1 cellular context compared by ENCODE assay signal in the genomic region with DNA sequence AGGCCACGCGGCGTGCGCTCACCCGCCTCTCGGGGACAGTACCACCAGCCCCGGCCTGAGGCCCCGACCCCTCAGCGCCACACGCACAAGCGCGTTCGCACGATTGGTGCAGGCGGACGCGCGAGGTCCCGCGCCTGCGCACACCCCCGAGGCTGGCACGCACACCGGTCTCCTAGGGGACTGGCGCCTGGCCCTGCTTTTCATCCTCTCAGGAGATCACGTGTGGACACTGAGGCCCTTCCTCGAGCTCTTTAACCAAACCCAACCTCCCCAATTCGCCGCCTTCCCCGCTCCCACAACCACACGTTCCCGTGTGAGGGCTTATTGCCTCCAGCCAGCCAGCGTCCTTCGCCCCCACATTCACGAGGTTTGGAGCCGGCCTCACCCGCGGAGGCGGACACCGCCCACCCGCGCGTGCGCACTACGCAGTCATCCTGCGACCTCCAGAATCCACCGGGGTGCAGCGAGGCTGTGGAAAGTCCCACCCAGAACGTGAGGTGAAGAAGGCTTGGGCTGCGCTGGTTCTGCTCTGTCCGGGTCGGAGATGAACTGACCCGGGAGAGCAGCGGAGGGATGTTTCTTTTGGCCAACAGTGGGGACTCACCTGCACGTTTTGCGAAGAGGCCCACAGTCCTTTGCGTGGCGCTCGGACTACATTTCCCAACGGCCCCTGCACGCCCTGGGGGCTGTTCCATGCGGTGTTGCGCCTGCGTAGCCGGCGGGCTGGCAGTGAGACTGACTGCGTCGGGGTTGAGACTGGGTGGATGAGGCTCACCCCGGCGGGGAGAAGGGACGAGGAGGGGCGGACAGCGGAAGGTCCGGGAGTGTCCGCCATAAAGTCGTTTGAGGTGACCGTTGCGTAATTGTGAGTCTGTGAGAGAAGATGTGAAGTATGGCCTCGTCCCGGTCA.
TF ChIP-seq lines count a peak whose summit lies in the region.

No MANE protein-coding gene starts in this region.

TF ChIP-seq in WTC11, 78 proteins besides CTCF, POLR2A, EP300 and RAD21 (continued from another document and continues in another):
- TF ChIP-seq, protein P1, sequence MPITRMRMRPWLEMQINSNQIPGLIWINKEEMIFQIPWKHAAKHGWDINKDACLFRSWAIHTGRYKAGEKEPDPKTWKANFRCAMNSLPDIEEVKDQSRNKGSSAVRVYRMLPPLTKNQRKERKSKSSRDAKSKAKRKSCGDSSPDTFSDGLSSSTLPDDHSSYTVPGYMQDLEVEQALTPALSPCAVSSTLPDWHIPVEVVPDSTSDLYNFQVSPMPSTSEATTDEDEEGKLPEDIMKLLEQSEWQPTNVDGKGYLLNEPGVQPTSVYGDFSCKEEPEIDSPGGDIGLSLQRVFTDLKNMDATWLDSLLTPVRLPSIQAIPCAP (CRISPR knock-in tag; IDR thresholded peaks at IDR 0.05) = 0 out of 2 replicates have a peak, but pooled peaks have one; percentile 69
- TF ChIP-seq FOXJ3 (CRISPR knock-in tag; IDR thresholded peaks at IDR 0.05; ENCODE audit: borderline replicate concordance) (no peak), GTF2I (CRISPR knock-in tag; conservative IDR thresholded peaks at IDR 0.05) (no peak), SMAD4 (CRISPR knock-in tag; IDR thresholded peaks at IDR 0.05) (no peak), NR2C2 (CRISPR knock-in tag; IDR thresholded peaks at IDR 0.05) (no peak), ARID4B (CRISPR knock-in tag; IDR thresholded peaks at IDR 0.05; ENCODE audit: borderline replicate concordance) (peak; percentile 81; the same call in 1 of the 2 replicates), ZNF396 (CRISPR knock-in tag; IDR thresholded peaks at IDR 0.05; ENCODE audit: borderline replicate concordance) (no peak), ZNF232 (CRISPR knock-in tag; IDR thresholded peaks at IDR 0.05) (0 out of 2 replicates have a peak, but pooled peaks have one; percentile 50), ETV6 (CRISPR knock-in tag; IDR thresholded peaks at IDR 0.05) (peak; percentile 40; the same call in 1 of the 2 replicates), IRF2 (CRISPR knock-in tag; IDR thresholded peaks at IDR 0.05; ENCODE audit: borderline replicate concordance, low read depth) (no peak), ZNF416 (CRISPR knock-in tag; IDR thresholded peaks at IDR 0.05) (no peak), SMAD3 (CRISPR knock-in tag; IDR thresholded peaks at IDR 0.05; ENCODE audit: borderline replicate concordance) (0 out of 2 replicates have a peak, but pooled peaks have one; percentile 30), NR3C1 (CRISPR knock-in tag; conservative IDR thresholded peaks at IDR 0.05; ENCODE audit: low read depth) (no peak), CREM (CRISPR knock-in tag; IDR thresholded peaks at IDR 0.05) (peak; percentile 87), USF2 (CRISPR knock-in tag; IDR thresholded peaks at IDR 0.05) (peak; percentile 74), ELF4 (CRISPR knock-in tag; IDR thresholded peaks at IDR 0.05; ENCODE audit: low read depth) (no peak), MAX (CRISPR knock-in tag; IDR thresholded peaks at IDR 0.05) (peak; percentile 93), E2F4 (CRISPR knock-in tag; IDR thresholded peaks at IDR 0.05; ENCODE audit: borderline replicate concordance, low read depth) (peak; percentile 63; the same call in 1 of the 2 replicates), ATF1 (CRISPR knock-in tag; IDR thresholded peaks at IDR 0.05) (no peak), ZNF423 (CRISPR knock-in tag; IDR thresholded peaks at IDR 0.05) (no peak), JAZF1 (CRISPR knock-in tag; IDR thresholded peaks at IDR 0.05) (no peak), NFE2L1 (CRISPR knock-in tag; IDR thresholded peaks at IDR 0.05) (peak; percentile 52; the same call in 1 of the 2 replicates)
- TF ChIP-seq, protein P2, sequence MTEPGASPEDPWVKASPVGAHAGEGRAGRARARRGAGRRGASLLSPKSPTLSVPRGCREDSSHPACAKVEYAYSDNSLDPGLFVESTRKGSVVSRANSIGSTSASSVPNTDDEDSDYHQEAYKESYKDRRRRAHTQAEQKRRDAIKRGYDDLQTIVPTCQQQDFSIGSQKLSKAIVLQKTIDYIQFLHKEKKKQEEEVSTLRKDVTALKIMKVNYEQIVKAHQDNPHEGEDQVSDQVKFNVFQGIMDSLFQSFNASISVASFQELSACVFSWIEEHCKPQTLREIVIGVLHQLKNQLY (CRISPR knock-in tag; IDR thresholded peaks at IDR 0.05) = no peak
- TF ChIP-seq, protein P3, sequence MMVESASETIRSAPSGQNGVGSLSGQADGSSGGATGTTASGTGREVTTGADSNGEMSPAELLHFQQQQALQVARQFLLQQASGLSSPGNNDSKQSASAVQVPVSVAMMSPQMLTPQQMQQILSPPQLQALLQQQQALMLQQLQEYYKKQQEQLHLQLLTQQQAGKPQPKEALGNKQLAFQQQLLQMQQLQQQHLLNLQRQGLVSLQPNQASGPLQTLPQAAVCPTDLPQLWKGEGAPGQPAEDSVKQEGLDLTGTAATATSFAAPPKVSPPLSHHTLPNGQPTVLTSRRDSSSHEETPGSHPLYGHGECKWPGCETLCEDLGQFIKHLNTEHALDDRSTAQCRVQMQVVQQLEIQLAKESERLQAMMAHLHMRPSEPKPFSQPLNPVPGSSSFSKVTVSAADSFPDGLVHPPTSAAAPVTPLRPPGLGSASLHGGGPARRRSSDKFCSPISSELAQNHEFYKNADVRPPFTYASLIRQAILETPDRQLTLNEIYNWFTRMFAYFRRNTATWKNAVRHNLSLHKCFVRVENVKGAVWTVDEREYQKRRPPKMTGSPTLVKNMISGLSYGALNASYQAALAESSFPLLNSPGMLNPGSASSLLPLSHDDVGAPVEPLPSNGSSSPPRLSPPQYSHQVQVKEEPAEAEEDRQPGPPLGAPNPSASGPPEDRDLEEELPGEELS (CRISPR knock-in tag; IDR thresholded peaks at IDR 0.05) = peak; percentile 74
- TF ChIP-seq, protein P4, sequence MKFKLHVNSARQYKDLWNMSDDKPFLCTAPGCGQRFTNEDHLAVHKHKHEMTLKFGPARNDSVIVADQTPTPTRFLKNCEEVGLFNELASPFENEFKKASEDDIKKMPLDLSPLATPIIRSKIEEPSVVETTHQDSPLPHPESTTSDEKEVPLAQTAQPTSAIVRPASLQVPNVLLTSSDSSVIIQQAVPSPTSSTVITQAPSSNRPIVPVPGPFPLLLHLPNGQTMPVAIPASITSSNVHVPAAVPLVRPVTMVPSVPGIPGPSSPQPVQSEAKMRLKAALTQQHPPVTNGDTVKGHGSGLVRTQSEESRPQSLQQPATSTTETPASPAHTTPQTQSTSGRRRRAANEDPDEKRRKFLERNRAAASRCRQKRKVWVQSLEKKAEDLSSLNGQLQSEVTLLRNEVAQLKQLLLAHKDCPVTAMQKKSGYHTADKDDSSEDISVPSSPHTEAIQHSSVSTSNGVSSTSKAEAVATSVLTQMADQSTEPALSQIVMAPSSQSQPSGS (CRISPR knock-in tag; IDR thresholded peaks at IDR 0.05; ENCODE audit: borderline replicate concordance, low read depth) = no peak
- TF ChIP-seq, protein P5, sequence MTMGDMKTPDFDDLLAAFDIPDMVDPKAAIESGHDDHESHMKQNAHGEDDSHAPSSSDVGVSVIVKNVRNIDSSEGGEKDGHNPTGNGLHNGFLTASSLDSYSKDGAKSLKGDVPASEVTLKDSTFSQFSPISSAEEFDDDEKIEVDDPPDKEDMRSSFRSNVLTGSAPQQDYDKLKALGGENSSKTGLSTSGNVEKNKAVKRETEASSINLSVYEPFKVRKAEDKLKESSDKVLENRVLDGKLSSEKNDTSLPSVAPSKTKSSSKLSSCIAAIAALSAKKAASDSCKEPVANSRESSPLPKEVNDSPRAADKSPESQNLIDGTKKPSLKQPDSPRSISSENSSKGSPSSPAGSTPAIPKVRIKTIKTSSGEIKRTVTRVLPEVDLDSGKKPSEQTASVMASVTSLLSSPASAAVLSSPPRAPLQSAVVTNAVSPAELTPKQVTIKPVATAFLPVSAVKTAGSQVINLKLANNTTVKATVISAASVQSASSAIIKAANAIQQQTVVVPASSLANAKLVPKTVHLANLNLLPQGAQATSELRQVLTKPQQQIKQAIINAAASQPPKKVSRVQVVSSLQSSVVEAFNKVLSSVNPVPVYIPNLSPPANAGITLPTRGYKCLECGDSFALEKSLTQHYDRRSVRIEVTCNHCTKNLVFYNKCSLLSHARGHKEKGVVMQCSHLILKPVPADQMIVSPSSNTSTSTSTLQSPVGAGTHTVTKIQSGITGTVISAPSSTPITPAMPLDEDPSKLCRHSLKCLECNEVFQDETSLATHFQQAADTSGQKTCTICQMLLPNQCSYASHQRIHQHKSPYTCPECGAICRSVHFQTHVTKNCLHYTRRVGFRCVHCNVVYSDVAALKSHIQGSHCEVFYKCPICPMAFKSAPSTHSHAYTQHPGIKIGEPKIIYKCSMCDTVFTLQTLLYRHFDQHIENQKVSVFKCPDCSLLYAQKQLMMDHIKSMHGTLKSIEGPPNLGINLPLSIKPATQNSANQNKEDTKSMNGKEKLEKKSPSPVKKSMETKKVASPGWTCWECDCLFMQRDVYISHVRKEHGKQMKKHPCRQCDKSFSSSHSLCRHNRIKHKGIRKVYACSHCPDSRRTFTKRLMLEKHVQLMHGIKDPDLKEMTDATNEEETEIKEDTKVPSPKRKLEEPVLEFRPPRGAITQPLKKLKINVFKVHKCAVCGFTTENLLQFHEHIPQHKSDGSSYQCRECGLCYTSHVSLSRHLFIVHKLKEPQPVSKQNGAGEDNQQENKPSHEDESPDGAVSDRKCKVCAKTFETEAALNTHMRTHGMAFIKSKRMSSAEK (CRISPR knock-in tag; IDR thresholded peaks at IDR 0.05; ENCODE audit: borderline replicate concordance) = no peak
- TF ChIP-seq, protein P6, sequence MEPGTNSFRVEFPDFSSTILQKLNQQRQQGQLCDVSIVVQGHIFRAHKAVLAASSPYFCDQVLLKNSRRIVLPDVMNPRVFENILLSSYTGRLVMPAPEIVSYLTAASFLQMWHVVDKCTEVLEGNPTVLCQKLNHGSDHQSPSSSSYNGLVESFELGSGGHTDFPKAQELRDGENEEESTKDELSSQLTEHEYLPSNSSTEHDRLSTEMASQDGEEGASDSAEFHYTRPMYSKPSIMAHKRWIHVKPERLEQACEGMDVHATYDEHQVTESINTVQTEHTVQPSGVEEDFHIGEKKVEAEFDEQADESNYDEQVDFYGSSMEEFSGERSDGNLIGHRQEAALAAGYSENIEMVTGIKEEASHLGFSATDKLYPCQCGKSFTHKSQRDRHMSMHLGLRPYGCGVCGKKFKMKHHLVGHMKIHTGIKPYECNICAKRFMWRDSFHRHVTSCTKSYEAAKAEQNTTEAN (CRISPR knock-in tag; IDR thresholded peaks at IDR 0.05) = peak; percentile 51; the same call in 1 of the 2 replicates
- TF ChIP-seq, protein P7, sequence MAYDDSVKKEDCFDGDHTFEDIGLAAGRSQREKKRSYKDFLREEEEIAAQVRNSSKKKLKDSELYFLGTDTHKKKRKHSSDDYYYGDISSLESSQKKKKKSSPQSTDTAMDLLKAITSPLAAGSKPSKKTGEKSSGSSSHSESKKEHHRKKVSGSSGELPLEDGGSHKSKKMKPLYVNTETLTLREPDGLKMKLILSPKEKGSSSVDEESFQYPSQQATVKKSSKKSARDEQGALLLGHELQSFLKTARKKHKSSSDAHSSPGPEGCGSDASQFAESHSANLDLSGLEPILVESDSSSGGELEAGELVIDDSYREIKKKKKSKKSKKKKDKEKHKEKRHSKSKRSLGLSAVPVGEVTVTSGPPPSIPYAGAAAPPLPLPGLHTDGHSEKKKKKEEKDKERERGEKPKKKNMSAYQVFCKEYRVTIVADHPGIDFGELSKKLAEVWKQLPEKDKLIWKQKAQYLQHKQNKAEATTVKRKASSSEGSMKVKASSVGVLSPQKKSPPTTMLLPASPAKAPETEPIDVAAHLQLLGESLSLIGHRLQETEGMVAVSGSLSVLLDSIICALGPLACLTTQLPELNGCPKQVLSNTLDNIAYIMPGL (CRISPR knock-in tag; IDR thresholded peaks at IDR 0.05) = 0 out of 2 replicates have a peak, but pooled peaks have one; percentile 50
